ENCODE assay signal across 9 cellular contexts in the genomic region with DNA sequence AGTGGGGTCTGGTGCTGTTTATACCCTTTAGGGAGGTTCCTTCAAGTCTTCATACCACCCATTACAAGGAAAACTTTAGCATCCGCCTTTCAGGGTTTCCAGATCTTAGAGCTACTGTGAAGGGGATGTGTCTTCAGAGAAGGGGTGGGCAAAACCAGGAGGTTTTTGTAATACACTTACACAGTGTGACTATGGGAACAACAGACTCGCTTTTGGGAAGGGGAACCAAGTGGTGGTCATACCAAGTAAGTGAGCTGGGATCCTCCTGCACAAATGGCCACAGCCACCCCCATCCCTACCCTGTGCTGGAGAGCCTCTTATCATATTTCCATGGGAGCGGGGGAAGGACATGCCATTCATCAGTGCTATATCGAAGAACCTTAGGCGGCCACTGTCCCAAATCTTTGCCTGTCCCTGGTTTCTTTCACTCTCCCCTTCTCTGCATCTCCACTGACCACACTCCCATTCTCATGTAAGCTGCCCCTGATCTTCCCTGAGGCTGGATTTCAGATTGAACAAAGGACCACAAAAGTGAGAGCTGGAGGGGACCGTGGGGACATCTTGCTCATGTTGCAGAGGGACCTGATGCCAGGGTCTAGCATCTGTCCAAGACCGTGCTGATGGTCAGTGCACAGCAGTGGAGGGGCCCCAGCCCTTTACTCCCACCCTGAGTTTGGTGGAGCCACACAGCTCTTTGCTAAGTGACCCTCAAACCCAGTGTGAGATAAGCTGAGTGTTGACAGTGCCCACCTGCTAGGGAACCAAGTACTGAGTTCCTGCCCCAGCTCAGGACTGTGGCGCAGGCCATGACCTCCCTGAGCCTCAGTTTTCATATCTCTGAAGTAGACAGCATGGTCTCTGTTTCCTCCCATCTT. TPM values are rescaled to one million over a fixed set of nuclear protein-coding genes. Genes with fewer than 3 reads are reported as not detected.
DNase-seq lines count a peak whose midpoint lies in the region; ATAC-seq and TF ChIP-seq lines count a peak whose summit lies in the region.
"Had no signal": no experiment of that assay in that cellular context is flagged by ENCODE, and none has a peak within 500 bp of the region (broad histone marks: within the 10 kb centered on the region; RNA-seq: fewer than 3 reads in every experiment).

No MANE protein-coding gene starts in this region.

- no peak overlapping the region for H3K4me2 ChIP-seq in osteoblast (ENCODE audit: insufficient read depth, low read length)

- H2AFZ ChIP-seq in osteoblast (ENCODE audit: low read length), result no peak overlapping the region

- DNase-seq in CD14-positive monocyte (ENCODE audit: low spot score), result no peak
- no peak for DNase-seq in HFFc6
- no peak for DNase-seq in osteoblast (ENCODE audit: insufficient read length, low spot score, missing footprints)
- DNase-seq in COLO668 (lab: John Stamatoyannopoulos, UW; ENCODE audit: unreplicated experiment), result no peak
- no peak for DNase-seq in nucleus accumbens (lab: John Stamatoyannopoulos, UW)
- DNase-seq: NCI-H1930 had no signal

- H3K27ac ChIP-seq in osteoblast (ENCODE audit: low read depth, low read length), result peak overlapping the region; percentile 50

- H3K27me3 Mint-ChIP-seq in CD14-positive monocyte (ENCODE audit: low read depth in 3 of 3), result peaks cover 0 to 1% (median 1%) of the 10 kb centered on the region in 3 donors
- no peaks in the 10 kb centered on the region; the same call in 1 of the 2 replicates for H3K27me3 Mint-ChIP-seq in HFFc6 (ENCODE audit: insufficient read depth)
- H3K27me3 Mint-ChIP-seq in brain, result peaks cover 20% of the 10 kb centered on the region

- intact Hi-C loops in CD14-positive monocyte (cut with micrococcal nuclease), result no loop called here

- peaks cover 10% of the 10 kb centered on the region for H3K4me1 Mint-ChIP-seq in CD14-positive monocyte
- H3K4me1 Mint-ChIP-seq in HFFc6 (ENCODE audit: low read depth), result peaks cover 87% of the 10 kb centered on the region
- H3K4me1 Mint-ChIP-seq in brain, result peaks cover 35% of the 10 kb centered on the region

- H3K4me3 Mint-ChIP-seq in CD14-positive monocyte, result no peak overlapping the region
- H3K4me3 Mint-ChIP-seq in HFFc6, result no peak overlapping the region
- H3K4me3 Mint-ChIP-seq in brain, result no peak overlapping the region

- H3K9me3 ChIP-seq in osteoblast (ENCODE audit: low read depth, low read length), result no peaks in the 10 kb centered on the region

- H3K36me3 Mint-ChIP-seq in CD14-positive monocyte, result no peaks in the 10 kb centered on the region
- H3K36me3 Mint-ChIP-seq in HFFc6 (ENCODE audit: low read depth), result no peaks in the 10 kb centered on the region
- no peaks in the 10 kb centered on the region for H3K36me3 Mint-ChIP-seq in brain

- no peak overlapping the region for H3K4me3 ChIP-seq in osteoblast (ENCODE audit: insufficient read depth, low read length)

- H3K27ac Mint-ChIP-seq in CD14-positive monocyte, result peak overlapping the region in 4 of 7 donors; percentile 3 to 78 (median 38)
- peak overlapping the region; percentile 86 for H3K27ac Mint-ChIP-seq in HFFc6
- H3K27ac Mint-ChIP-seq in brain, result peak overlapping the region in 3 of 5 experiments; percentile 49 to 79 (median 59)

- H3K9me3 Mint-ChIP-seq in CD14-positive monocyte (no peaks in the 10 kb centered on the region), HFFc6 (no peaks in the 10 kb centered on the region), brain (no peaks in the 10 kb centered on the region)

- peaks cover 20% of the 10 kb centered on the region for H3K4me1 ChIP-seq in osteoblast (ENCODE audit: insufficient read depth, low read length)

- TF ChIP-seq CTCF in CD14-positive monocyte (IDR thresholded peaks at IDR 0.05), result no peak
- TF ChIP-seq CTCF in HFFc6 (IDR thresholded peaks at IDR 0.05), result no peak
- no peak for TF ChIP-seq CTCF in brain (conservative IDR thresholded peaks at IDR 0.05)
- TF ChIP-seq CTCF in osteoblast (IDR thresholded peaks at IDR 0.05; ENCODE audit: extremely low read depth, low read depth, low read length), result no peak

- ATAC-seq in GM21576 (IDR thresholded peaks at IDR 0.05; ENCODE audit: unreplicated experiment) (no peak), HG02870 (IDR thresholded peaks at IDR 0.05; ENCODE audit: unreplicated experiment) (no peak)

- H4K20me1 ChIP-seq in osteoblast (ENCODE audit: insufficient read depth, low read length), result no peaks in the 10 kb centered on the region

- H3K36me3 ChIP-seq in osteoblast (ENCODE audit: insufficient read depth, low read length), result no peaks in the 10 kb centered on the region

- no peaks in the 10 kb centered on the region for H3K27me3 ChIP-seq in osteoblast (ENCODE audit: insufficient read depth, low read length)

- H3K79me2 ChIP-seq in osteoblast (ENCODE audit: insufficient read depth, low read length), result no peaks in the 10 kb centered on the region

RNA-seq across cellular contexts. Expression of gene DAD1, which starts 51.4 kb away (rescaled TPM):
- polyA plus RNA-seq in CD14-positive monocyte (100 to 1,000 TPM; 440 to 444 TPM), brain (ENCODE audit: insufficient read depth, low read depth, low replicate concordance) (410 TPM)
- total RNA-seq in HFFc6 (2021; fragmentation: NEBNext Ultra II Directional; extraction: Animal tissue kit (Norgen Biotek cat#: 25700)), result 100 to 1,000 TPM; 292 to 311 (median 302) TPM
- 213 and 272 TPM in 2 replicates for total RNA-seq in osteoblast
